ENCODE assay signal across 13 cellular contexts in genomic region chr6:158010591-158011477, GRCh38. TPM values are rescaled to one million over a fixed set of nuclear protein-coding genes. Genes with fewer than 3 reads are reported as not detected.
DNase-seq lines count a peak whose midpoint lies in the region; ATAC-seq and TF ChIP-seq lines count a peak whose summit lies in the region.
"Had no signal": no experiment of that assay in that cellular context is flagged by ENCODE, and none has a peak within 500 bp of the region (broad histone marks: within the 10 kb centered on the region; RNA-seq: fewer than 3 reads in every experiment).

No MANE protein-coding gene starts in this region.

- H3K4me3 ChIP-seq in A673 (ENCODE audit: low read depth, low read length, poor library complexity, severe bottlenecking) (no peak overlapping the region), Caco-2 (ENCODE audit: low read depth, low read length) (no peak overlapping the region)
- H3K4me3 ChIP-seq: coronary artery had no signal

- H3K9me3 Mint-ChIP-seq in Caco-2 (ENCODE audit: unreplicated experiment): no peaks in the 10 kb centered on the region
- H3K9me3 Mint-ChIP-seq in nephron: no peaks in the 10 kb centered on the region

- TF ChIP-seq CTCF in A673 (conservative IDR thresholded peaks at IDR 0.05; ENCODE audit: low read depth, low read length): no peak
- no peak for TF ChIP-seq CTCF in Caco-2 (IDR thresholded peaks at IDR 0.05; ENCODE audit: insufficient read depth in 1 of 2, low read depth in 1 of 2, low read length in 1 of 2, severe bottlenecking in 1 of 2, unreplicated experiment in 1 of 2)
- TF ChIP-seq CTCF in nephron (IDR thresholded peaks at IDR 0.05; ENCODE audit: unreplicated experiment in 3 of 3): no peak

- H3K4me1 ChIP-seq in A673 (ENCODE audit: insufficient read depth, low read length, poor library complexity, severe bottlenecking) (peaks cover 58% of the 10 kb centered on the region), Caco-2 (peaks cover 26% of the 10 kb centered on the region)

- H3K27ac ChIP-seq in A673 (ENCODE audit: low read depth, low read length, poor library complexity, severe bottlenecking) (peak overlapping the region; percentile 75), caudate nucleus (ENCODE audit: low read depth, low read length) (peak overlapping the region; percentile 98)

- DNase-seq in A673 (ENCODE audit: low spot score) (no peak), Caco-2 (peak in 1 of 2 experiments; percentile 18), caudate nucleus (lab: John Stamatoyannopoulos, UW) (peak in 7 of 61 donors; percentile 23 to 58 (median 29)), NCI-H226 (no peak)
- no peak for DNase-seq in stimulated activated CD4-positive, alpha-beta T cell treated with anti-CD3 and anti-CD28 coated beads, Interleukin-4, amount 100 ng/mL, for 1 hour
- DNase-seq: activated CD4-positive, alpha-beta T cell treated with anti-CD3 and anti-CD28 coated beads, Interleukin-2, amount 50 U/mL, for 48 hours; activated naive CD4-positive, alpha-beta T cell treated with anti-CD3 and anti-CD28 coated beads, Interleukin-2, amount 50 U/mL, for 16 hours; retina; stimulated activated CD4-positive, alpha-beta T cell treated with anti-CD3 and anti-CD28 coated beads, Interleukin-4, amount 100 ng/mL, for 4 hours had no signal

- H3K4me3 Mint-ChIP-seq in Caco-2 (ENCODE audit: unreplicated experiment) (no peak overlapping the region), nephron (no peak overlapping the region)

- no TSS peak for BruUV-seq in A673 (replicated peaks; lab: Mats Ljungman, UMichigan)
- no TSS peak for BruUV-seq in Caco-2 (replicated peaks; lab: Mats Ljungman, UMichigan)

- no peaks in the 10 kb centered on the region for H3K36me3 ChIP-seq in A673 (ENCODE audit: insufficient read depth, low read length, poor library complexity, severe bottlenecking)
- H3K36me3 ChIP-seq in Caco-2 (ENCODE audit: control insufficient read depth, insufficient read depth, low read length): no peaks in the 10 kb centered on the region; the same call in 1 of the 2 replicates

- H3K9me3 ChIP-seq in A673 (ENCODE audit: low read depth, low read length, poor library complexity, severe bottlenecking) (no peaks in the 10 kb centered on the region), Caco-2 (no peaks in the 10 kb centered on the region)

- peaks cover 55% of the 10 kb centered on the region for H3K4me1 Mint-ChIP-seq in Caco-2 (ENCODE audit: low read depth, unreplicated experiment)
- peaks cover 45% of the 10 kb centered on the region for H3K4me1 Mint-ChIP-seq in nephron

- ATAC-seq in GM21526 (IDR thresholded peaks at IDR 0.05; ENCODE audit: low FRiP score, unreplicated experiment) (no peak), HG03135 (IDR thresholded peaks at IDR 0.05; ENCODE audit: unreplicated experiment) (no peak)

- H3K27ac Mint-ChIP-seq in Caco-2 (ENCODE audit: unreplicated experiment): peak overlapping the region; percentile 55
- peak overlapping the region; percentile 66 to 96 (median 88) for H3K27ac Mint-ChIP-seq in nephron

- POLR2A ChIA-PET in A673 (lab: Charles Lee; ENCODE audit: low non-redundant PET) (no interaction called here), Caco-2 (lab: Charles Lee) (interaction anchor here (1.0 kb wide), 1 partner anchor 29 kb away, joined by 3 read pairs; no protein-coding TSS in a partner anchor)

- H3K27me3 ChIP-seq in A673 (replicated peaks; ENCODE audit: insufficient read depth, low read depth, low read length, poor library complexity) (no peaks in the 10 kb centered on the region), Caco-2 (replicated peaks; ENCODE audit: control insufficient read depth, insufficient read depth, low read length) (no peaks in the 10 kb centered on the region)

- CTCF ChIA-PET in A673 (lab: Charles Lee): no interaction called here
- CTCF ChIA-PET in Caco-2 (lab: Charles Lee): no interaction called here

- H3K36me3 Mint-ChIP-seq in Caco-2 (ENCODE audit: insufficient read depth, unreplicated experiment) (peaks cover 39% of the 10 kb centered on the region), nephron (ENCODE audit: low read depth) (peaks cover 17% of the 10 kb centered on the region)

- intact Hi-C loops in A673 (cut with micrococcal nuclease; ENCODE audit: unreplicated experiment) (no loop called here), Caco-2 (cut with micrococcal nuclease; ENCODE audit: unreplicated experiment) (no loop called here)

- H3K27me3 Mint-ChIP-seq in Caco-2 (ENCODE audit: insufficient read depth, unreplicated experiment): no peaks in the 10 kb centered on the region
- peaks cover 4% of the 10 kb centered on the region for H3K27me3 Mint-ChIP-seq in nephron (ENCODE audit: low read depth)

RNA-seq across cellular contexts. Expression of gene SYNJ2, which starts 29.2 kb away (rescaled TPM):
- total RNA-seq in A673 (2021) (34.5 and 37.0 TPM in 2 replicates), Caco-2 (2022) (45.0 and 47.9 TPM in 2 replicates)
